In genomic region chr3:111315911-111316310, GRCh38 we compare ENCODE assay signal across 14 cellular contexts.
DNase-seq lines count a peak whose midpoint lies in the region; ATAC-seq and TF ChIP-seq lines count a peak whose summit lies in the region.
"Had no signal": no experiment of that assay in that cellular context is flagged by ENCODE, and none has a peak within 500 bp of the region (broad histone marks: within the 10 kb centered on the region; RNA-seq: fewer than 3 reads in every experiment).

No MANE protein-coding gene starts in this region.

- no peaks in the 10 kb centered on the region for H3K36me3 ChIP-seq in GM23248 (ENCODE audit: low read depth)
- no peaks in the 10 kb centered on the region for H3K36me3 ChIP-seq in gastrocnemius medialis

- H3K4me1 ChIP-seq in GM23248 (ENCODE audit: insufficient read depth): peaks cover 13% of the 10 kb centered on the region; the same call in 1 of the 2 replicates
- H3K4me1 ChIP-seq in gastrocnemius medialis: no peaks in the 10 kb centered on the region

- no peak overlapping the region for H3K4me3 ChIP-seq in GM23248
- no peak overlapping the region for H3K4me3 ChIP-seq in epithelial cell of esophagus (ENCODE audit: low read length)
- no peak overlapping the region for H3K4me3 ChIP-seq in skeletal muscle cell (ENCODE audit: low read depth, low read length)
- H3K4me3 ChIP-seq in gastrocnemius medialis: no peak overlapping the region

- ATAC-seq in gastrocnemius medialis: no peak
- no peak for ATAC-seq in HG02981 (IDR thresholded peaks at IDR 0.05; ENCODE audit: unreplicated experiment)

- no peak for TF ChIP-seq CTCF in epithelial cell of esophagus (IDR thresholded peaks at IDR 0.05; ENCODE audit: insufficient read depth, low read depth, low read length, missing control alignments)
- no peak for TF ChIP-seq CTCF in glutamatergic neuron (IDR thresholded peaks at IDR 0.05; ENCODE audit: partially characterized antibody, unreplicated experiment)
- no peak for TF ChIP-seq CTCF in gastrocnemius medialis (IDR thresholded peaks at IDR 0.05 in 4 of 5, conservative IDR thresholded peaks at IDR 0.05 in 1 of 5)

- H3K9me3 Mint-ChIP-seq in glutamatergic neuron (ENCODE audit: unreplicated experiment): no peaks in the 10 kb centered on the region

- no peak overlapping the region for H3K4me3 Mint-ChIP-seq in glutamatergic neuron (ENCODE audit: unreplicated experiment)

- no peaks in the 10 kb centered on the region for H3K9me2 ChIP-seq in GM23248 (ENCODE audit: insufficient read depth)

- H4K20me1 ChIP-seq in GM23248 (ENCODE audit: insufficient read depth): no peaks in the 10 kb centered on the region

- intact Hi-C loops in gastrocnemius medialis (cut with DNase I; ENCODE audit: low total_unique reads): no loop called here

- no peak for TF ChIP-seq POLR2A in gastrocnemius medialis (IDR thresholded peaks at IDR 0.05)

- peaks cover 6% of the 10 kb centered on the region for H3K4me1 Mint-ChIP-seq in glutamatergic neuron (ENCODE audit: low read depth, unreplicated experiment)

- no peaks in the 10 kb centered on the region for H3K79me2 ChIP-seq in GM23248 (ENCODE audit: insufficient read depth)

- H3K9me3 ChIP-seq in GM23248 (ENCODE audit: low read depth) (no peaks in the 10 kb centered on the region), gastrocnemius medialis (no peaks in the 10 kb centered on the region)

- H3K27ac ChIP-seq in GM23248: no peak overlapping the region
- no peak overlapping the region for H3K27ac ChIP-seq in gastrocnemius medialis

- no peak overlapping the region for H3K27ac Mint-ChIP-seq in glutamatergic neuron (ENCODE audit: unreplicated experiment)

- DNase-seq in GM23248 (peak; percentile 42), NCI-H524 treated with DMSO at 0.1 percent for 48 hours (lab: John Stamatoyannopoulos, UW) (peak; percentile 32), epithelial cell of esophagus (ENCODE audit: low read depth) (peak; percentile 39), skeletal muscle cell (ENCODE audit: low read depth) (peak; percentile 82), glutamatergic neuron (no peak), gastrocnemius medialis (no peak)
- DNase-seq: activated CD4-positive, alpha-beta T cell treated with anti-CD3 and anti-CD28 coated beads, Interleukin-2, amount 50 U/mL, for 48 hours; activated naive CD4-positive, alpha-beta T cell treated with Interleukin-2 at 50 U/mL for 16 hours; dermis blood vessel endothelial cell; DMS53; hippocampal formation; Karpas-422; T-helper 1 cell had no signal

- no peak overlapping the region for H3K4me2 ChIP-seq in GM23248 (ENCODE audit: unreplicated experiment)

- H2AFZ ChIP-seq in GM23248: no peak overlapping the region

- 51 to 54% methylated on average over 4 of the region's 4 CpGs for WGBS in GM23248 (ENCODE audit: low coverage in 1 of 2, low lambda C conversion rate in 2 of 2, missing lambda C conversion rate in 2 of 2), 2 experiments

- no peak overlapping the region for H3K9ac ChIP-seq in GM23248

- H3K27me3 Mint-ChIP-seq in glutamatergic neuron (ENCODE audit: unreplicated experiment): no peaks in the 10 kb centered on the region

- H3F3A ChIP-seq in GM23248 (ENCODE audit: insufficient read depth): peaks cover 13% of the 10 kb centered on the region; the same call in 1 of the 2 replicates

- in situ Hi-C loops in GM23248 (cut with MboI) (no loop called here), gastrocnemius medialis (cut with MboI; ENCODE audit: low sequenced_read_pairs in 4 of 4) (no loop called here)

- no peaks in the 10 kb centered on the region for H3K36me3 Mint-ChIP-seq in glutamatergic neuron (ENCODE audit: unreplicated experiment)

- H3K27me3 ChIP-seq in GM23248 (replicated peaks; ENCODE audit: insufficient read depth) (0 out of 2 replicates have a peak, but pooled peaks cover 4% of the 10 kb centered on the region), gastrocnemius medialis (no peaks in the 10 kb centered on the region)

Comparison
In these comparisons a context has a peak if more than half of its experiments do, and no peak if none do; other contexts are left out.
1. DNase-seq: peak in GM23248 (single experiment), NCI-H524 treated with DMSO at 0.1 percent for 48 hours (single experiment), epithelial cell of esophagus (single experiment) and skeletal muscle cell (single experiment); none in glutamatergic neuron (single experiment) and gastrocnemius medialis (0 of 2).